Comparison of ENCODE assay signal across 8 cellular contexts in genomic region chr14:74763803-74764531, GRCh38.
DNase-seq lines count a peak whose midpoint lies in the region; ATAC-seq and TF ChIP-seq lines count a peak whose summit lies in the region.

No MANE protein-coding gene starts in this region.

- DNase-seq in NCI-H748 (lab: John Stamatoyannopoulos, UW; ENCODE audit: unreplicated experiment) (peak; percentile 27), NCI-H748 treated with DMSO at 0.1 percent for 48 hours (lab: John Stamatoyannopoulos, UW) (no peak), tibial artery (peak; percentile 23 to 62), NCI-H1930 (lab: John Stamatoyannopoulos, UW) (no peak)
- DNase-seq in effector memory CD4-positive, alpha-beta T cell: no peak

- intact Hi-C loops in tibial artery (cut with DNase I; ENCODE audit: low total_unique reads): no loop called here

- peak overlapping the region; percentile 75 to 90 for H3K9ac ChIP-seq in mucosa of rectum (ENCODE audit: low read depth in 1 of 2, low read length in 2 of 2)

- H3K36me3 ChIP-seq in effector memory CD4-positive, alpha-beta T cell (ENCODE audit: control insufficient read depth, insufficient read depth, low read length): no peaks in the 10 kb centered on the region
- no peaks in the 10 kb centered on the region for H3K36me3 ChIP-seq in mucosa of rectum (ENCODE audit: control insufficient read depth in 2 of 2, insufficient read depth in 2 of 2, low read length in 2 of 2)
- peaks cover 0 to 3% (median 0%) of the 10 kb centered on the region in 3 donors for H3K36me3 ChIP-seq in tibial artery

- peak overlapping the region; percentile 87 for H3K4me3 ChIP-seq in effector memory CD4-positive, alpha-beta T cell (ENCODE audit: insufficient read depth, low read depth, low read length, poor library complexity, severe bottlenecking)
- H3K4me3 ChIP-seq in mucosa of rectum (ENCODE audit: low read length in 2 of 2): peak overlapping the region; percentile 83 to 84
- H3K4me3 ChIP-seq in tibial artery: peak overlapping the region; percentile 86 to 96

- no peak for ATAC-seq in GM19035 (IDR thresholded peaks at IDR 0.05; ENCODE audit: unreplicated experiment)

- no peaks in the 10 kb centered on the region for H3K9me3 ChIP-seq in effector memory CD4-positive, alpha-beta T cell (ENCODE audit: control insufficient read depth, low read length)
- no peaks in the 10 kb centered on the region for H3K9me3 ChIP-seq in mucosa of rectum (ENCODE audit: control insufficient read depth in 2 of 2, low read length in 2 of 2)
- no peaks in the 10 kb centered on the region for H3K9me3 ChIP-seq in tibial artery

- H3K27me3 ChIP-seq in effector memory CD4-positive, alpha-beta T cell (replicated peaks; ENCODE audit: control insufficient read depth, insufficient read depth, low read length, poor library complexity, severe bottlenecking): no peaks in the 10 kb centered on the region
- no peaks in the 10 kb centered on the region for H3K27me3 ChIP-seq in mucosa of rectum (ENCODE audit: control insufficient read depth in 2 of 2, insufficient read depth in 2 of 2, low read length in 2 of 2)
- no peaks in the 10 kb centered on the region for H3K27me3 ChIP-seq in tibial artery

- H3K4me1 ChIP-seq in effector memory CD4-positive, alpha-beta T cell (ENCODE audit: control insufficient read depth, insufficient read depth, low read length, poor library complexity, severe bottlenecking): peaks cover 13% of the 10 kb centered on the region
- H3K4me1 ChIP-seq in mucosa of rectum (ENCODE audit: control insufficient read depth in 2 of 2, insufficient read depth in 2 of 2, low read length in 2 of 2): peaks cover 15% of the 10 kb centered on the region in 2 donors
- peaks cover 0 to 52% (median 14%) of the 10 kb centered on the region in 4 donors for H3K4me1 ChIP-seq in tibial artery

- H3K27ac ChIP-seq in VCaP: peak overlapping the region; percentile 91
- H3K27ac ChIP-seq in effector memory CD4-positive, alpha-beta T cell (ENCODE audit: insufficient read depth, low read length, poor library complexity, severe bottlenecking): peak overlapping the region; percentile 94
- H3K27ac ChIP-seq in mucosa of rectum (ENCODE audit: low read depth in 2 of 2, low read length in 2 of 2): peak overlapping the region in 1 of 2 donors; percentile 82
- H3K27ac ChIP-seq in tibial artery: peak overlapping the region; percentile 91

- TF ChIP-seq CTCF in VCaP (conservative IDR thresholded peaks at IDR 0.05) (no peak), tibial artery (IDR thresholded peaks at IDR 0.05) (no peak)

Comparison
In these comparisons a context has a peak if more than half of its experiments do, and no peak if none do; other contexts are left out.
1. DNase-seq: peak in NCI-H748 (single experiment) and tibial artery (2 of 2); none in NCI-H748 treated with DMSO at 0.1 percent for 48 hours (single experiment), effector memory CD4-positive, alpha-beta T cell (0 of 3) and NCI-H1930 (0 of 2).
2. Peak in every context shown above with its lines, with median percentiles within 50 percentile points of each other: H3K4me3 ChIP-seq.